Comparison of ENCODE assay signal across 3 cellular contexts in genomic region chr2:68964282-68964681, GRCh38.
TF ChIP-seq lines count a peak whose summit lies in the region.

No MANE protein-coding gene starts in this region.

TF ChIP-seq in HepG2, 621 proteins besides CTCF, POLR2A, EP300 and RAD21:
- TF ChIP-seq TCF7 (IDR thresholded peaks at IDR 0.05; ENCODE audit: low read depth) (no peak), MAFK (conservative IDR thresholded peaks at IDR 0.05 in 1 of 2, IDR thresholded peaks at IDR 0.05 in 1 of 2; ENCODE audit: low read length in 2 of 2) (peak in 1 of 2 experiments; percentile 59; a peak in 2 of 4 replicates), MAFF (IDR thresholded peaks at IDR 0.05; ENCODE audit: low read depth, low read length) (0 out of 2 replicates have a peak, but pooled peaks have one; percentile 28)

TF ChIP-seq in IMR-90, 13 proteins besides CTCF, POLR2A, EP300 and RAD21:
- TF ChIP-seq MAFK (IDR thresholded peaks at IDR 0.05; ENCODE audit: low read depth, low read length) (0 out of 2 replicates have a peak, but pooled peaks have one; percentile 18), CHD1 (IDR thresholded peaks at IDR 0.05; ENCODE audit: low read depth, low read length) (no peak)

TF ChIP-seq in K562, 482 proteins besides CTCF, POLR2A, EP300 and RAD21:
- TF ChIP-seq ILF3 (IDR thresholded peaks at IDR 0.05; ENCODE audit: borderline replicate concordance) (no peak), KAT7 (CRISPR knock-in tag; IDR thresholded peaks at IDR 0.05; ENCODE audit: borderline replicate concordance) (no peak), MAFG (tag; conservative IDR thresholded peaks at IDR 0.05) (peak; percentile 19; the same call in 1 of the 2 replicates), ZFPM2 (CRISPR knock-in tag; IDR thresholded peaks at IDR 0.05) (no peak), NFYB (IDR thresholded peaks at IDR 0.05; ENCODE audit: extremely low read depth, insufficient read length) (no peak), NR2C2 (CRISPR knock-in tag; IDR thresholded peaks at IDR 0.05) (no peak), NR2C2 (tag; IDR thresholded peaks at IDR 0.05) (no peak), MYNN (IDR thresholded peaks at IDR 0.05) (no peak), MYNN (CRISPR knock-in tag; IDR thresholded peaks at IDR 0.05) (no peak), SNRNP70 (optimal IDR thresholded peaks at IDR 0.05; ENCODE audit: low read depth, low read length) (no peak), BDP1 (IDR thresholded peaks at IDR 0.05; ENCODE audit: insufficient read depth, insufficient read length) (no peak), XRCC5 (IDR thresholded peaks at IDR 0.05; ENCODE audit: low read depth, low read length) (no peak), TAF1 (IDR thresholded peaks at IDR 0.05; ENCODE audit: control insufficient read depth, extremely low read depth, insufficient read depth, low read length, severe bottlenecking) (no peak), CSDE1 (IDR thresholded peaks at IDR 0.05) (no peak), CHCHD3 (CRISPR knock-in tag; IDR thresholded peaks at IDR 0.05) (no peak), HMGN3 (IDR thresholded peaks at IDR 0.05; ENCODE audit: borderline replicate concordance, extremely low read depth, insufficient read length, low read depth, low read length) (no peak), ZNF316 (IDR thresholded peaks at IDR 0.05) (peak; percentile 78), TFAP4 (CRISPR knock-in tag; IDR thresholded peaks at IDR 0.05; ENCODE audit: borderline replicate concordance) (no peak), RBFOX2 (IDR thresholded peaks at IDR 0.05; ENCODE audit: low read depth, low read length) (no peak), ZNF639 (CRISPR knock-in tag; conservative IDR thresholded peaks at IDR 0.05 in 1 of 2, IDR thresholded peaks at IDR 0.05 in 1 of 2) (no peak), MEIS2 (IDR thresholded peaks at IDR 0.05; ENCODE audit: partially characterized antibody) (no peak), ZNF12 (CRISPR knock-in tag; IDR thresholded peaks at IDR 0.05) (no peak), C11orf30 (IDR thresholded peaks at IDR 0.05; ENCODE audit: low read depth) (peak; percentile 47; the same call in 1 of the 2 replicates)
- TF ChIP-seq, protein P1, sequence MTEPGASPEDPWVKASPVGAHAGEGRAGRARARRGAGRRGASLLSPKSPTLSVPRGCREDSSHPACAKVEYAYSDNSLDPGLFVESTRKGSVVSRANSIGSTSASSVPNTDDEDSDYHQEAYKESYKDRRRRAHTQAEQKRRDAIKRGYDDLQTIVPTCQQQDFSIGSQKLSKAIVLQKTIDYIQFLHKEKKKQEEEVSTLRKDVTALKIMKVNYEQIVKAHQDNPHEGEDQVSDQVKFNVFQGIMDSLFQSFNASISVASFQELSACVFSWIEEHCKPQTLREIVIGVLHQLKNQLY (CRISPR knock-in tag; conservative IDR thresholded peaks at IDR 0.05), result no peak
- TF ChIP-seq, protein P2, sequence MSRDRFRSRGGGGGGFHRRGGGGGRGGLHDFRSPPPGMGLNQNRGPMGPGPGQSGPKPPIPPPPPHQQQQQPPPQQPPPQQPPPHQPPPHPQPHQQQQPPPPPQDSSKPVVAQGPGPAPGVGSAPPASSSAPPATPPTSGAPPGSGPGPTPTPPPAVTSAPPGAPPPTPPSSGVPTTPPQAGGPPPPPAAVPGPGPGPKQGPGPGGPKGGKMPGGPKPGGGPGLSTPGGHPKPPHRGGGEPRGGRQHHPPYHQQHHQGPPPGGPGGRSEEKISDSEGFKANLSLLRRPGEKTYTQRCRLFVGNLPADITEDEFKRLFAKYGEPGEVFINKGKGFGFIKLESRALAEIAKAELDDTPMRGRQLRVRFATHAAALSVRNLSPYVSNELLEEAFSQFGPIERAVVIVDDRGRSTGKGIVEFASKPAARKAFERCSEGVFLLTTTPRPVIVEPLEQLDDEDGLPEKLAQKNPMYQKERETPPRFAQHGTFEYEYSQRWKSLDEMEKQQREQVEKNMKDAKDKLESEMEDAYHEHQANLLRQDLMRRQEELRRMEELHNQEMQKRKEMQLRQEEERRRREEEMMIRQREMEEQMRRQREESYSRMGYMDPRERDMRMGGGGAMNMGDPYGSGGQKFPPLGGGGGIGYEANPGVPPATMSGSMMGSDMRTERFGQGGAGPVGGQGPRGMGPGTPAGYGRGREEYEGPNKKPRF (IDR thresholded peaks at IDR 0.05; ENCODE audit: low read depth, low read length), result no peak
- TF ChIP-seq, protein P3, sequence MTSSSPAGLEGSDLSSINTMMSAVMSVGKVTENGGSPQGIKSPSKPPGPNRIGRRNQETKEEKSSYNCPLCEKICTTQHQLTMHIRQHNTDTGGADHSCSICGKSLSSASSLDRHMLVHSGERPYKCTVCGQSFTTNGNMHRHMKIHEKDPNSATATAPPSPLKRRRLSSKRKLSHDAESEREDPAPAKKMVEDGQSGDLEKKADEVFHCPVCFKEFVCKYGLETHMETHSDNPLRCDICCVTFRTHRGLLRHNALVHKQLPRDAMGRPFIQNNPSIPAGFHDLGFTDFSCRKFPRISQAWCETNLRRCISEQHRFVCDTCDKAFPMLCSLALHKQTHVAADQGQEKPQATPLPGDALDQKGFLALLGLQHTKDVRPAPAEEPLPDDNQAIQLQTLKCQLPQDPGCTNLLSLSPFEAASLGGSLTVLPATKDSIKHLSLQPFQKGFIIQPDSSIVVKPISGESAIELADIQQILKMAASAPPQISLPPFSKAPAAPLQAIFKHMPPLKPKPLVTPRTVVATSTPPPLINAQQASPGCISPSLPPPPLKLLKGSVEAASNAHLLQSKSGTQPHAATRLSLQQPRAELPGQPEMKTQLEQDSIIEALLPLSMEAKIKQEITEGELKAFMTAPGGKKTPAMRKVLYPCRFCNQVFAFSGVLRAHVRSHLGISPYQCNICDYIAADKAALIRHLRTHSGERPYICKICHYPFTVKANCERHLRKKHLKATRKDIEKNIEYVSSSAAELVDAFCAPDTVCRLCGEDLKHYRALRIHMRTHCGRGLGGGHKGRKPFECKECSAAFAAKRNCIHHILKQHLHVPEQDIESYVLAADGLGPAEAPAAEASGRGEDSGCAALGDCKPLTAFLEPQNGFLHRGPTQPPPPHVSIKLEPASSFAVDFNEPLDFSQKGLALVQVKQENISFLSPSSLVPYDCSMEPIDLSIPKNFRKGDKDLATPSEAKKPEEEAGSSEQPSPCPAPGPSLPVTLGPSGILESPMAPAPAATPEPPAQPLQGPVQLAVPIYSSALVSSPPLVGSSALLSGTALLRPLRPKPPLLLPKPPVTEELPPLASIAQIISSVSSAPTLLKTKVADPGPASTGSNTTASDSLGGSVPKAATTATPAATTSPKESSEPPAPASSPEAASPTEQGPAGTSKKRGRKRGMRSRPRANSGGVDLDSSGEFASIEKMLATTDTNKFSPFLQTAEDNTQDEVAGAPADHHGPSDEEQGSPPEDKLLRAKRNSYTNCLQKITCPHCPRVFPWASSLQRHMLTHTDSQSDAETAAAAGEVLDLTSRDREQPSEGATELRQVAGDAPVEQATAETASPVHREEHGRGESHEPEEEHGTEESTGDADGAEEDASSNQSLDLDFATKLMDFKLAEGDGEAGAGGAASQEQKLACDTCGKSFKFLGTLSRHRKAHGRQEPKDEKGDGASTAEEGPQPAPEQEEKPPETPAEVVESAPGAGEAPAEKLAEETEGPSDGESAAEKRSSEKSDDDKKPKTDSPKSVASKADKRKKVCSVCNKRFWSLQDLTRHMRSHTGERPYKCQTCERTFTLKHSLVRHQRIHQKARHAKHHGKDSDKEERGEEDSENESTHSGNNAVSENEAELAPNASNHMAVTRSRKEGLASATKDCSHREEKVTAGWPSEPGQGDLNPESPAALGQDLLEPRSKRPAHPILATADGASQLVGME (CRISPR knock-in tag; IDR thresholded peaks at IDR 0.05), result no peak
- TF ChIP-seq, protein P4, sequence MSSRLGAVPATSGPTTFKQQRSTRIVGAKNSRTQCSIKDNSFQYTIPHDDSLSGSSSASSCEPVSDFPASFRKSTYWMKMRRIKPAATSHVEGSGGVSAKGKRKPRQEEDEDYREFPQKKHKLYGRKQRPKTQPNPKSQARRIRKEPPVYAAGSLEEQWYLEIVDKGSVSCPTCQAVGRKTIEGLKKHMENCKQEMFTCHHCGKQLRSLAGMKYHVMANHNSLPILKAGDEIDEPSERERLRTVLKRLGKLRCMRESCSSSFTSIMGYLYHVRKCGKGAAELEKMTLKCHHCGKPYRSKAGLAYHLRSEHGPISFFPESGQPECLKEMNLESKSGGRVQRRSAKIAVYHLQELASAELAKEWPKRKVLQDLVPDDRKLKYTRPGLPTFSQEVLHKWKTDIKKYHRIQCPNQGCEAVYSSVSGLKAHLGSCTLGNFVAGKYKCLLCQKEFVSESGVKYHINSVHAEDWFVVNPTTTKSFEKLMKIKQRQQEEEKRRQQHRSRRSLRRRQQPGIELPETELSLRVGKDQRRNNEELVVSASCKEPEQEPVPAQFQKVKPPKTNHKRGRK (tag; IDR thresholded peaks at IDR 0.05), result 0 out of 2 replicates have a peak, but pooled peaks have one; percentile 1
